In the genomic region with DNA sequence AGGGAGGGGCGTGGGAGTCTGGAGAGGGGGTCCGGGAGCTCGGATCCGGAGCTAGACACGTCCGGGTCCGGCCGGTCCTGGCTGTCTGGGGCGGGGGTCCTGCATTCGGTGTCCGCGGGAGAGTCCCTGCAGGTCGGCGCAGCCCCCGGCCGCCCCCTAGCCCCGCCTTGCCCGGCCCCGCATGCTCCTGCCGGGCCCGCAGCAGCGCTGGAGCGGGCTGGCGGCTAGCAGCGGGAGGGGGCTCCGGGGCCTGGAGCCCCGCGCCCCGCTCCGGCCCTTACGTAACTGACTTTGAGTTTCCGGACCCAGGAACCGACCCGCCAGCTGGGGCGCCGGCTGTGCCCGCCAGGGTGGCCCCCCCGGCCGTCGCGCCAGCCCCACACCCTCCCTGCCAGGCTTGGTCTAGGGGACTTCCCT, we compare ENCODE assay signal across 1 cellular context.
TF ChIP-seq lines count a peak whose summit lies in the region.

No MANE protein-coding gene starts in this region.

TF ChIP-seq in HepG2, 621 proteins besides CTCF, POLR2A, EP300 and RAD21 (continued from another document):
- TF ChIP-seq, protein P1, sequence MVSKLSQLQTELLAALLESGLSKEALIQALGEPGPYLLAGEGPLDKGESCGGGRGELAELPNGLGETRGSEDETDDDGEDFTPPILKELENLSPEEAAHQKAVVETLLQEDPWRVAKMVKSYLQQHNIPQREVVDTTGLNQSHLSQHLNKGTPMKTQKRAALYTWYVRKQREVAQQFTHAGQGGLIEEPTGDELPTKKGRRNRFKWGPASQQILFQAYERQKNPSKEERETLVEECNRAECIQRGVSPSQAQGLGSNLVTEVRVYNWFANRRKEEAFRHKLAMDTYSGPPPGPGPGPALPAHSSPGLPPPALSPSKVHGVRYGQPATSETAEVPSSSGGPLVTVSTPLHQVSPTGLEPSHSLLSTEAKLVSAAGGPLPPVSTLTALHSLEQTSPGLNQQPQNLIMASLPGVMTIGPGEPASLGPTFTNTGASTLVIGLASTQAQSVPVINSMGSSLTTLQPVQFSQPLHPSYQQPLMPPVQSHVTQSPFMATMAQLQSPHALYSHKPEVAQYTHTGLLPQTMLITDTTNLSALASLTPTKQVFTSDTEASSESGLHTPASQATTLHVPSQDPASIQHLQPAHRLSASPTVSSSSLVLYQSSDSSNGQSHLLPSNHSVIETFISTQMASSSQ (IDR thresholded peaks at IDR 0.05; ENCODE audit: low read depth) = no peak
- TF ChIP-seq, protein P1 (CRISPR knock-in tag; IDR thresholded peaks at IDR 0.05; ENCODE audit: borderline replicate concordance) = no peak
- TF ChIP-seq FIP1L1 (IDR thresholded peaks at IDR 0.05; ENCODE audit: borderline replicate concordance, insufficient read depth, low read depth, low read length) (no peak), REXO4 (CRISPR knock-in tag; IDR thresholded peaks at IDR 0.05; ENCODE audit: borderline replicate concordance) (no peak), TARDBP (CRISPR knock-in tag; IDR thresholded peaks at IDR 0.05) (no peak), EZH2 (conservative IDR thresholded peaks at IDR 0.05; ENCODE audit: low read depth, low read length) (no peak), ZBTB3 (CRISPR knock-in tag; IDR thresholded peaks at IDR 0.05; ENCODE audit: borderline replicate concordance, low read depth) (no peak), ZNF567 (CRISPR knock-in tag; IDR thresholded peaks at IDR 0.05; ENCODE audit: borderline replicate concordance) (no peak), ZNF556 (CRISPR knock-in tag; IDR thresholded peaks at IDR 0.05; ENCODE audit: borderline replicate concordance) (no peak), YY1 (IDR thresholded peaks at IDR 0.05; ENCODE audit: insufficient read depth, insufficient replicate concordance, low read depth, low read length) (peak; percentile 12), PHF5A (CRISPR knock-in tag; IDR thresholded peaks at IDR 0.05; ENCODE audit: low read depth, unreplicated experiment) (no peak), ZNF558 (CRISPR knock-in tag; IDR thresholded peaks at IDR 0.05; ENCODE audit: borderline replicate concordance) (0 out of 2 replicates have a peak, but pooled peaks have one; percentile 7), RBAK (CRISPR knock-in tag; IDR thresholded peaks at IDR 0.05) (no peak), SKI (IDR thresholded peaks at IDR 0.05; ENCODE audit: partially characterized antibody) (peak; percentile 50), ZFX (CRISPR knock-in tag; IDR thresholded peaks at IDR 0.05; ENCODE audit: low read depth) (no peak; the same call in 1 of the 2 replicates), SP140L (CRISPR knock-in tag; IDR thresholded peaks at IDR 0.05; ENCODE audit: borderline replicate concordance) (no peak), ZNF850 (CRISPR knock-in tag; conservative IDR thresholded peaks at IDR 0.05) (no peak), ZNF207 (IDR thresholded peaks at IDR 0.05; ENCODE audit: borderline replicate concordance) (no peak), HES4 (CRISPR knock-in tag; IDR thresholded peaks at IDR 0.05; ENCODE audit: borderline replicate concordance) (peak; percentile 17; the same call in 1 of the 2 replicates), ZNF431 (CRISPR knock-in tag; IDR thresholded peaks at IDR 0.05; ENCODE audit: borderline replicate concordance, low read depth) (no peak), GPN1 (CRISPR knock-in tag; IDR thresholded peaks at IDR 0.05; ENCODE audit: borderline replicate concordance) (no peak), TBX3 (IDR thresholded peaks at IDR 0.05; ENCODE audit: borderline replicate concordance) (no peak), SNRNP70 (IDR thresholded peaks at IDR 0.05; ENCODE audit: low read depth, low read length) (no peak), DNMT3B (CRISPR knock-in tag; conservative IDR thresholded peaks at IDR 0.05) (no peak), POLR2G (IDR thresholded peaks at IDR 0.05; ENCODE audit: low read depth, low read length) (no peak), ZNF7 (CRISPR knock-in tag; IDR thresholded peaks at IDR 0.05) (no peak), ZSCAN22 (CRISPR knock-in tag; IDR thresholded peaks at IDR 0.05) (no peak)
- TF ChIP-seq, protein P2, sequence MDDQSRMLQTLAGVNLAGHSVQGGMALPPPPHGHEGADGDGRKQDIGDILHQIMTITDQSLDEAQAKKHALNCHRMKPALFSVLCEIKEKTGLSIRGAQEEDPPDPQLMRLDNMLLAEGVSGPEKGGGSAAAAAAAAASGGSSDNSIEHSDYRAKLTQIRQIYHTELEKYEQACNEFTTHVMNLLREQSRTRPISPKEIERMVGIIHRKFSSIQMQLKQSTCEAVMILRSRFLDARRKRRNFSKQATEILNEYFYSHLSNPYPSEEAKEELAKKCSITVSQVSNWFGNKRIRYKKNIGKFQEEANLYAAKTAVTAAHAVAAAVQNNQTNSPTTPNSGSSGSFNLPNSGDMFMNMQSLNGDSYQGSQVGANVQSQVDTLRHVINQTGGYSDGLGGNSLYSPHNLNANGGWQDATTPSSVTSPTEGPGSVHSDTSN (CRISPR knock-in tag; IDR thresholded peaks at IDR 0.05; ENCODE audit: borderline replicate concordance) = no peak
- TF ChIP-seq, protein P3, sequence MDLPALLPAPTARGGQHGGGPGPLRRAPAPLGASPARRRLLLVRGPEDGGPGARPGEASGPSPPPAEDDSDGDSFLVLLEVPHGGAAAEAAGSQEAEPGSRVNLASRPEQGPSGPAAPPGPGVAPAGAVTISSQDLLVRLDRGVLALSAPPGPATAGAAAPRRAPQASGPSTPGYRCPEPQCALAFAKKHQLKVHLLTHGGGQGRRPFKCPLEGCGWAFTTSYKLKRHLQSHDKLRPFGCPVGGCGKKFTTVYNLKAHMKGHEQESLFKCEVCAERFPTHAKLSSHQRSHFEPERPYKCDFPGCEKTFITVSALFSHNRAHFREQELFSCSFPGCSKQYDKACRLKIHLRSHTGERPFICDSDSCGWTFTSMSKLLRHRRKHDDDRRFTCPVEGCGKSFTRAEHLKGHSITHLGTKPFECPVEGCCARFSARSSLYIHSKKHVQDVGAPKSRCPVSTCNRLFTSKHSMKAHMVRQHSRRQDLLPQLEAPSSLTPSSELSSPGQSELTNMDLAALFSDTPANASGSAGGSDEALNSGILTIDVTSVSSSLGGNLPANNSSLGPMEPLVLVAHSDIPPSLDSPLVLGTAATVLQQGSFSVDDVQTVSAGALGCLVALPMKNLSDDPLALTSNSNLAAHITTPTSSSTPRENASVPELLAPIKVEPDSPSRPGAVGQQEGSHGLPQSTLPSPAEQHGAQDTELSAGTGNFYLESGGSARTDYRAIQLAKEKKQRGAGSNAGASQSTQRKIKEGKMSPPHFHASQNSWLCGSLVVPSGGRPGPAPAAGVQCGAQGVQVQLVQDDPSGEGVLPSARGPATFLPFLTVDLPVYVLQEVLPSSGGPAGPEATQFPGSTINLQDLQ (CRISPR knock-in tag; IDR thresholded peaks at IDR 0.05) = no peak
- TF ChIP-seq, protein P4, sequence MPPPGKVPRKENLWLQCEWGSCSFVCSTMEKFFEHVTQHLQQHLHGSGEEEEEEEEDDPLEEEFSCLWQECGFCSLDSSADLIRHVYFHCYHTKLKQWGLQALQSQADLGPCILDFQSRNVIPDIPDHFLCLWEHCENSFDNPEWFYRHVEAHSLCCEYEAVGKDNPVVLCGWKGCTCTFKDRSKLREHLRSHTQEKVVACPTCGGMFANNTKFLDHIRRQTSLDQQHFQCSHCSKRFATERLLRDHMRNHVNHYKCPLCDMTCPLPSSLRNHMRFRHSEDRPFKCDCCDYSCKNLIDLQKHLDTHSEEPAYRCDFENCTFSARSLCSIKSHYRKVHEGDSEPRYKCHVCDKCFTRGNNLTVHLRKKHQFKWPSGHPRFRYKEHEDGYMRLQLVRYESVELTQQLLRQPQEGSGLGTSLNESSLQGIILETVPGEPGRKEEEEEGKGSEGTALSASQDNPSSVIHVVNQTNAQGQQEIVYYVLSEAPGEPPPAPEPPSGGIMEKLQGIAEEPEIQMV (CRISPR knock-in tag; IDR thresholded peaks at IDR 0.05; ENCODE audit: low read depth) = no peak
- TF ChIP-seq, protein P5, sequence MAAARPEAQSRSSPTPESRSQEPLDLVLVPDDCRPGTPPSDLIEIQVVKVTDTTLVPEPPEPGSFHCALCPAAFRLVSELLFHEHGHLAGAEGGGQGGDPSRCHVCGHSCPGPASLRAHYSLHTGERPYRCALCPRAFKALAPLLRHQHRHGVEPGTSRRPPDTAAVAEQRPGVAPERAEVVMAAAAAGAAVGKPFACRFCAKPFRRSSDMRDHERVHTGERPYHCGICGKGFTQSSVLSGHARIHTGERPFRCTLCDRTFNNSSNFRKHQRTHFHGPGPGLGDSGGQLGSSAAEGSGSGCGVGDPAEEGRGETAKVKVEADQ (CRISPR knock-in tag; IDR thresholded peaks at IDR 0.05; ENCODE audit: borderline replicate concordance) = no peak
- TF ChIP-seq, protein P6, sequence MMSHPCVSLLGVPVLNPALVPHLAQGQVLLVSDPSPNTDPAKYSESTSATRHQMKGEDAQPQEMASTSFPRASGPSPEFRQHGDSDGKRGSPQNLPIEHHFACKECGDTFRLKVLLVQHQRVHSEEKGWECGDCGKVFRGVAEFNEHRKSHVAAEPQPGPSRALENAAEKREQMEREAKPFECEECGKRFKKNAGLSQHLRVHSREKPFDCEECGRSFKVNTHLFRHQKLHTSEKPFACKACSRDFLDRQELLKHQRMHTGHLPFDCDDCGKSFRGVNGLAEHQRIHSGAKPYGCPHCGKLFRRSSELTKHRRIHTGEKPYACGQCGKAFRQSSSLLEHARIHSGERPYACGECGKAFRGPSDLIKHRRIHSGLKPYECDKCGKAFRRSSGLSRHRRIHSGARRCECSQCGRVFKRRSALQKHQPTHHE (CRISPR knock-in tag; IDR thresholded peaks at IDR 0.05; ENCODE audit: borderline replicate concordance) = no peak
- TF ChIP-seq, protein P7, sequence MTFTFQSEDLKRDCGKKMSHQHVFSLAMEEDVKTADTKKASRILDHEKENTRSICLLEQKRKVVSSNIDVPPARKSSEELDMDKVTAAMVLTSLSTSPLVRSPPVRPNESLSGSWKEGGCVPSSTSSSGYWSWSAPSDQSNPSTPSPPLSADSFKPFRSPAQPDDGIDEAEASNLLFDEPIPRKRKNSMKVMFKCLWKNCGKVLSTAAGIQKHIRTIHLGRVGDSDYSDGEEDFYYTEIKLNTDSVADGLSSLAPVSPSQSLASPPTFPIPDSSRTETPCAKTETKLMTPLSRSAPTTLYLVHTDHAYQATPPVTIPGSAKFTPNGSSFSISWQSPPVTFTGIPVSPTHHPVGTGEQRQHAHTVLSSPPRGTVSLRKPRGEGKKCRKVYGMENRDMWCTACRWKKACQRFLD (CRISPR knock-in tag; IDR thresholded peaks at IDR 0.05; ENCODE audit: borderline replicate concordance) = no peak
- TF ChIP-seq, protein P8, sequence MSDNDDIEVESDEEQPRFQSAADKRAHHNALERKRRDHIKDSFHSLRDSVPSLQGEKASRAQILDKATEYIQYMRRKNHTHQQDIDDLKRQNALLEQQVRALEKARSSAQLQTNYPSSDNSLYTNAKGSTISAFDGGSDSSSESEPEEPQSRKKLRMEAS (IDR thresholded peaks at IDR 0.05) = no peak
- TF ChIP-seq, protein P9, sequence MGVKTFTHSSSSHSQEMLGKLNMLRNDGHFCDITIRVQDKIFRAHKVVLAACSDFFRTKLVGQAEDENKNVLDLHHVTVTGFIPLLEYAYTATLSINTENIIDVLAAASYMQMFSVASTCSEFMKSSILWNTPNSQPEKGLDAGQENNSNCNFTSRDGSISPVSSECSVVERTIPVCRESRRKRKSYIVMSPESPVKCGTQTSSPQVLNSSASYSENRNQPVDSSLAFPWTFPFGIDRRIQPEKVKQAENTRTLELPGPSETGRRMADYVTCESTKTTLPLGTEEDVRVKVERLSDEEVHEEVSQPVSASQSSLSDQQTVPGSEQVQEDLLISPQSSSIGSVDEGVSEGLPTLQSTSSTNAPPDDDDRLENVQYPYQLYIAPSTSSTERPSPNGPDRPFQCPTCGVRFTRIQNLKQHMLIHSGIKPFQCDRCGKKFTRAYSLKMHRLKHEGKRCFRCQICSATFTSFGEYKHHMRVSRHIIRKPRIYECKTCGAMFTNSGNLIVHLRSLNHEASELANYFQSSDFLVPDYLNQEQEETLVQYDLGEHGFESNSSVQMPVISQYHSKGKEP (CRISPR knock-in tag; IDR thresholded peaks at IDR 0.05) = no peak
- TF ChIP-seq, protein P10, sequence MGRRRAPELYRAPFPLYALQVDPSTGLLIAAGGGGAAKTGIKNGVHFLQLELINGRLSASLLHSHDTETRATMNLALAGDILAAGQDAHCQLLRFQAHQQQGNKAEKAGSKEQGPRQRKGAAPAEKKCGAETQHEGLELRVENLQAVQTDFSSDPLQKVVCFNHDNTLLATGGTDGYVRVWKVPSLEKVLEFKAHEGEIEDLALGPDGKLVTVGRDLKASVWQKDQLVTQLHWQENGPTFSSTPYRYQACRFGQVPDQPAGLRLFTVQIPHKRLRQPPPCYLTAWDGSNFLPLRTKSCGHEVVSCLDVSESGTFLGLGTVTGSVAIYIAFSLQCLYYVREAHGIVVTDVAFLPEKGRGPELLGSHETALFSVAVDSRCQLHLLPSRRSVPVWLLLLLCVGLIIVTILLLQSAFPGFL (CRISPR knock-in tag; IDR thresholded peaks at IDR 0.05) = no peak
